Comparison of ENCODE assay signal across 9 cellular contexts in the genomic region with DNA sequence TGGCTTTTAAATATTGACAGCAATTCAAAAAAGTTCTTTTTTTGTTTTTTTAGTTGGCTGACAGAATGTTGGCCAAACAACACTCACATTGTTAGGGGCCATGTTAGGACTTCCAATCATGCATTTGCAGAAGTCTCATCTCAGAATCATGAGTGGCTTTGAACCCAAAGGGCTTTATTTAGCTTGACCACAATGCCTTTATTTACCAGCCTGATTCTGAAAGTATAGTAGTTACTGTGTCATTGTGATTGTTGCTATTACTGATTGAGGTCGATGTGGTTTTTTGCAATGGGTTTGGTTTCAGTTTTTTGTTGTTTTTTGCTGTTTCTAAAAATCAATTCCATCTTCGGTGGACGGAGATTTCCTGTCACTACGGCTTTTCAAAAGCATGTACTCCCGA. TPM values are rescaled to one million over a fixed set of nuclear protein-coding genes. Genes with fewer than 3 reads are reported as not detected.
DNase-seq lines count a peak whose midpoint lies in the region; ATAC-seq and TF ChIP-seq lines count a peak whose summit lies in the region.
"Had no signal": no experiment of that assay in that cellular context is flagged by ENCODE, and none has a peak within 500 bp of the region (broad histone marks: within the 10 kb centered on the region; RNA-seq: fewer than 3 reads in every experiment).

No MANE protein-coding gene starts in this region.

- H4K20me1 ChIP-seq in KMS-11 (ENCODE audit: insufficient read depth): no peaks in the 10 kb centered on the region

- no peaks in the 10 kb centered on the region for H3K9me3 Mint-ChIP-seq in stimulated activated memory B cell treated with anti-CD40 and anti-IgM and Interleukin-4, amounts not matched to agents 10 μg/mL and 1 μg/mL and 100 μg/mL, for 72 hours
- H3K9me3 Mint-ChIP-seq in activated naive CD8-positive, alpha-beta T cell treated with anti-CD3 and anti-CD28 coated beads for 36 hours: no peaks in the 10 kb centered on the region

- no peak overlapping the region for H3K27ac Mint-ChIP-seq in stimulated activated memory B cell treated with anti-CD40 and anti-IgM and Interleukin-4, amounts not matched to agents 10 μg/mL and 1 μg/mL and 100 μg/mL, for 72 hours
- H3K27ac Mint-ChIP-seq in activated naive CD8-positive, alpha-beta T cell treated with anti-CD3 and anti-CD28 coated beads for 36 hours: no peak overlapping the region

- H3K4me2 ChIP-seq in KMS-11: peak overlapping the region; percentile 89

- no peaks in the 10 kb centered on the region for H3K36me3 ChIP-seq in KMS-11 (ENCODE audit: insufficient read depth)

- no peaks in the 10 kb centered on the region for H3K27me3 ChIP-seq in KMS-11 (ENCODE audit: insufficient read depth, low read depth)

- no peak for TF ChIP-seq CTCF in KMS-11 (conservative IDR thresholded peaks at IDR 0.05; ENCODE audit: low read depth, low read length)

- peak overlapping the region; percentile 66 for H3K27ac ChIP-seq in KMS-11

- no peak overlapping the region for H3K4me3 ChIP-seq in KMS-11 (IDR thresholded peaks at IDR 0.05; ENCODE audit: insufficient read depth, low read depth, low read length)

- no peaks in the 10 kb centered on the region for H3K79me2 ChIP-seq in KMS-11 (ENCODE audit: insufficient read depth, low read depth)

- CTCF ChIA-PET in HEK293T (lab: Yijun Ruan, JAX): no interaction called here

- H2AFZ ChIP-seq in KMS-11 (ENCODE audit: low read depth): no peak overlapping the region

- H3K4me1 ChIP-seq in KMS-11 (ENCODE audit: low read depth, poor library complexity, severe bottlenecking): peaks cover 48% of the 10 kb centered on the region

- peaks cover 5% of the 10 kb centered on the region for H3K4me1 Mint-ChIP-seq in stimulated activated memory B cell treated with anti-CD40 and anti-IgM and Interleukin-4, amounts not matched to agents 10 μg/mL and 1 μg/mL and 100 μg/mL, for 72 hours
- H3K4me1 Mint-ChIP-seq in activated naive CD8-positive, alpha-beta T cell treated with anti-CD3 and anti-CD28 coated beads for 36 hours: no peaks in the 10 kb centered on the region

- peaks cover 9% of the 10 kb centered on the region for H3K27me3 Mint-ChIP-seq in stimulated activated memory B cell treated with anti-CD40 and anti-IgM and Interleukin-4, amounts not matched to agents 10 μg/mL and 1 μg/mL and 100 μg/mL, for 72 hours
- H3K27me3 Mint-ChIP-seq in activated naive CD8-positive, alpha-beta T cell treated with anti-CD3 and anti-CD28 coated beads for 36 hours: peaks cover 9% of the 10 kb centered on the region

- POLR2A ChIA-PET in HEK293T (lab: Yijun Ruan, JAX): no interaction called here

- H3K4me3 Mint-ChIP-seq in stimulated activated memory B cell treated with anti-CD40 and anti-IgM and Interleukin-4, amounts not matched to agents 10 μg/mL and 1 μg/mL and 100 μg/mL, for 72 hours: no peak overlapping the region
- no peak overlapping the region for H3K4me3 Mint-ChIP-seq in activated naive CD8-positive, alpha-beta T cell treated with anti-CD3 and anti-CD28 coated beads for 36 hours

- no peaks in the 10 kb centered on the region for H3K36me3 Mint-ChIP-seq in stimulated activated memory B cell treated with anti-CD40 and anti-IgM and Interleukin-4, amounts not matched to agents 10 μg/mL and 1 μg/mL and 100 μg/mL, for 72 hours
- no peaks in the 10 kb centered on the region for H3K36me3 Mint-ChIP-seq in activated naive CD8-positive, alpha-beta T cell treated with anti-CD3 and anti-CD28 coated beads for 36 hours

- DNase-seq in activated naive CD8-positive, alpha-beta T cell treated with anti-CD3 and anti-CD28 coated beads for 36 hours: no peak
- DNase-seq in HEK293T (ENCODE audit: extremely low spot score) (no peak), OCI-M2 (lab: John Stamatoyannopoulos, UW; ENCODE audit: unreplicated experiment) (no peak), NCI-H2227 (lab: John Stamatoyannopoulos, UW; ENCODE audit: unreplicated experiment) (no peak)
- DNase-seq: stimulated activated naive CD8-positive, alpha-beta T cell treated with anti-CD3 and anti-CD28 coated beads, Interleukin-15, Interleukin-2, amounts not matched to agents 100 U/mL and 50 U/mL, for 24 hours had no signal

- peak overlapping the region; percentile 7; the same call in 1 of the 2 replicates for H3K9ac ChIP-seq in KMS-11

- ATAC-seq in GM19035 (IDR thresholded peaks at IDR 0.05; ENCODE audit: unreplicated experiment): peak; percentile 93
- ATAC-seq in HG02610 (IDR thresholded peaks at IDR 0.05; ENCODE audit: unreplicated experiment): peak; percentile 95
- ATAC-seq in stimulated activated memory B cell treated with anti-CD40 and anti-IgM and Interleukin-4, amounts not matched to agents 10 μg/mL and 1 μg/mL and 100 μg/mL, for 72 hours: peak; percentile 28
- ATAC-seq: stimulated activated naive CD8-positive, alpha-beta T cell treated with anti-CD3 and anti-CD28 coated beads, Interleukin-15, Interleukin-2, amounts not matched to agents 100 U/mL and 50 U/mL, for 24 hours had no signal

TF ChIP-seq in HEK293T, 16 proteins besides CTCF, POLR2A, EP300 and RAD21:
- TF ChIP-seq TARDBP (IDR thresholded peaks at IDR 0.05) (no peak), HDGF (IDR thresholded peaks at IDR 0.05; ENCODE audit: borderline replicate concordance) (no peak), ZNF384 (IDR thresholded peaks at IDR 0.05) (no peak), FOXK2 (IDR thresholded peaks at IDR 0.05) (no peak), ARNT (IDR thresholded peaks at IDR 0.05) (no peak), ELF4 (IDR thresholded peaks at IDR 0.05) (no peak), FOXM1 (IDR thresholded peaks at IDR 0.05; ENCODE audit: borderline replicate concordance) (no peak), CTBP1 (IDR thresholded peaks at IDR 0.05; ENCODE audit: borderline replicate concordance) (no peak), L3MBTL2 (conservative IDR thresholded peaks at IDR 0.05) (no peak)

RNA-seq across cellular contexts. Expression of gene GLDN, which starts 7.2 kb away (rescaled TPM):
- not detected for total RNA-seq in activated naive CD8-positive, alpha-beta T cell treated with anti-CD3 and anti-CD28 coated beads for 36 hours

RNA-seq across cellular contexts. Expression of gene CYP19A1, which starts 10.3 kb away (rescaled TPM):
- not detected for total RNA-seq in activated naive CD8-positive, alpha-beta T cell treated with anti-CD3 and anti-CD28 coated beads for 36 hours

Comparison
In these comparisons a context has a peak if more than half of its experiments do, and no peak if none do; other contexts are left out.
1. ATAC-seq: peak in every context shown above with its lines; median percentile 95 in HG02610; 93 in GM19035; 28 in stimulated activated memory B cell treated with anti-CD40 and anti-IgM and Interleukin-4, amounts not matched to agents 10 μg/mL and 1 μg/mL and 100 μg/mL, for 72 hours.